ENCODE assay signal across 8 cellular contexts in genomic region chrX:77298296-77298695, GRCh38.
"Had no signal": no experiment of that assay in that cellular context is flagged by ENCODE, and none has a peak within 500 bp of the region (broad histone marks: within the 10 kb centered on the region; RNA-seq: fewer than 3 reads in every experiment).

No MANE protein-coding gene starts in this region.

- H3K4me2 ChIP-seq: GM23338 had no signal

- H3K4me3 Mint-ChIP-seq: GM23338, H9, IgD-negative memory B cell had no signal

- H3K36me3 Mint-ChIP-seq: IgD-negative memory B cell had no signal

- DNase-seq: H9, HCEC 1CT, KBM-7 had no signal

- H3K27me3 Mint-ChIP-seq: IgD-negative memory B cell had no signal

- H3K27ac Mint-ChIP-seq: GM23338, H9, IgD-negative memory B cell had no signal

- H3K4me3 ChIP-seq: GM23338 had no signal

- FAIRE-seq: H1, H54, HTR-8/SVneo had no signal

- H2AFZ ChIP-seq: GM23338 had no signal

- H3K4me1 Mint-ChIP-seq: GM23338, H9, IgD-negative memory B cell had no signal

- ATAC-seq: GM23338 had no signal
